ENCODE assay signal across 16 cellular contexts in the genomic region with DNA sequence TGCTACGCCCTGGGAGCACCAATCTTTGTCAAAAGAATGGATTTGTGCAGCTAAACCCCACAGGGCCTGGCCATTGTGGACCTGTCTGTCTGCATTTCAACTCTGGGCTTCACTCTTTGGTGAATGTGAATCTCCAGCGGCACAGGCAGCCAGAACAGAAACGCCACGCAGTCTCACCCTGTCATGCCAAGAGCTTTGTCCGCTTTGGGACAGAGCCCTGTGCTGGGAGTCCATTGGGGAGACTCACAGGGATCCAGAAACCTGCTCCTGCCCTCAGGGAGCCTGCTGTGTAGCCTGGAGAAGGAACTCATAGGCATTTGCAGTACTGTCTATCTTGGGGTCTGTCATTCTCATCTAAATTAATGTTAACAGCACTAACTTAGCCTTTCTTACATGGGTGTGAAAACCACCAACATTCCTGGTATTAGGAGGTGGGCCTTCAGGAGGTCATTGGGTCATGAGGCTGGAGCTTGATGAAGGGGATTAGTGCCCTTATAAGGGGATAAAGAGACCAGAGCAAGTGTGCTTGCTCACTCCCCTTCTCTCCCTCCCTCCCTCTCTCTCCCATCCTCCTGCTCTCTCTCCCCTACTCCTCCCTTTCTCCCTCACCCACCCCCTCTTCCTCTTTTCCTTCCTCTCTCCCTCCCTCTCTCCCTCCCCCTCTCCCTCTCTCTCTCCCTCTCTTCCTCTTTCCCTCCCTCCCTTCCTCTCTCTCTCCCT. TPM values are rescaled to one million over a fixed set of nuclear protein-coding genes. Genes with fewer than 3 reads are reported as not detected.
DNase-seq lines count a peak whose midpoint lies in the region; ATAC-seq and TF ChIP-seq lines count a peak whose summit lies in the region.
"Had no signal": no experiment of that assay in that cellular context is flagged by ENCODE, and none has a peak within 500 bp of the region (broad histone marks: within the 10 kb centered on the region; RNA-seq: fewer than 3 reads in every experiment).

No MANE protein-coding gene starts in this region.

- H2AFZ ChIP-seq in neural progenitor cell (replicated peaks) = no peak overlapping the region
- H2AFZ ChIP-seq: PC-9 had no signal

- no peak overlapping the region for H3K27ac ChIP-seq in BLaER1 treated with 17β-estradiol and CSF1 and Interleukin-3, amounts not matched to agents 10 nM and 100 nM
- H3K27ac ChIP-seq in HUES48 (ENCODE audit: low read depth, low read length) = peak overlapping the region; percentile 28
- peak overlapping the region in 34 of 59 donors; percentile 2 to 93 (median 47) for H3K27ac ChIP-seq in dorsolateral prefrontal cortex
- peak overlapping the region; percentile 81 for H3K27ac ChIP-seq in neural progenitor cell
- H3K27ac ChIP-seq: PC-9 had no signal

- no peak overlapping the region for H3K4me3 ChIP-seq in BLaER1 treated with 17β-estradiol and CSF1 and Interleukin-3, amounts not matched to agents 10 nM and 100 nM
- H3K4me3 ChIP-seq in HUES48 (ENCODE audit: low read depth, low read length) = no peak overlapping the region
- H3K4me3 ChIP-seq in dorsolateral prefrontal cortex = no peak overlapping the region
- H3K4me3 ChIP-seq in neural progenitor cell = no peak overlapping the region
- H3K4me3 ChIP-seq: PC-9 had no signal

- peak overlapping the region; percentile 95 for H3K27ac Mint-ChIP-seq in neural progenitor cell
- no peak overlapping the region for H3K27ac Mint-ChIP-seq in activated CD4-positive, alpha-beta T cell treated with anti-CD3 and anti-CD28 coated beads, Interleukin-2, amount 10 ng/mL, durations not matched to agents 24 days and 14 days
- H3K27ac Mint-ChIP-seq: CD4-positive, CD25-positive, alpha-beta regulatory T cell; HFFc6 had no signal

- H4K20me1 ChIP-seq in BLaER1 treated with 17β-estradiol and CSF1 and Interleukin-3, amounts not matched to agents 10 nM and 100 nM = no peaks in the 10 kb centered on the region
- H4K20me1 ChIP-seq in neural progenitor cell (ENCODE audit: low read depth) = no peaks in the 10 kb centered on the region

- H3K79me2 ChIP-seq in neural progenitor cell (ENCODE audit: low read depth) = no peaks in the 10 kb centered on the region

- no peak for DNase-seq in dorsolateral prefrontal cortex
- DNase-seq in neural progenitor cell (ENCODE audit: low spot score) = peak; percentile 47
- no peak for DNase-seq in stimulated activated CD4-positive, alpha-beta T cell treated with anti-CD3 and anti-CD28 coated beads, Interleukin-2, amount 100 ng/mL, for 48 hours
- DNase-seq in activated CD4-positive, alpha-beta T cell treated with anti-CD3 and anti-CD28 coated beads, Interleukin-2, amount 10 ng/mL, durations not matched to agents 24 days and 14 days = no peak
- DNase-seq: AML-193; CD4-positive, CD25-positive, alpha-beta regulatory T cell; GF-D8; GOT3; HFFc6; NCI-H226; NCI-H526; PC-9 had no signal

- peaks cover 3% of the 10 kb centered on the region for H3K9me3 Mint-ChIP-seq in neural progenitor cell
- H3K9me3 Mint-ChIP-seq in activated CD4-positive, alpha-beta T cell treated with anti-CD3 and anti-CD28 coated beads, Interleukin-2, amount 10 ng/mL, durations not matched to agents 24 days and 14 days = no peaks in the 10 kb centered on the region
- H3K9me3 Mint-ChIP-seq: CD4-positive, CD25-positive, alpha-beta regulatory T cell; HFFc6 had no signal

- peaks cover 13 to 37% (median 26%) of the 10 kb centered on the region in 10 experiments for H3K4me1 ChIP-seq in BLaER1 treated with 17β-estradiol and CSF1 and Interleukin-3, amounts not matched to agents 10 nM and 100 nM
- peaks cover 21% of the 10 kb centered on the region for H3K4me1 ChIP-seq in HUES48 (ENCODE audit: control insufficient read depth, insufficient read depth, low read length)
- peaks cover 13% of the 10 kb centered on the region for H3K4me1 ChIP-seq in neural progenitor cell

- intact Hi-C loops in dorsolateral prefrontal cortex (cut with DNase I) = loop anchor here in 1 of 2 donors (5.0 to 10.0 kb wide), 2 partner anchors 36 to 108 kb away; no protein-coding TSS in a partner anchor
- intact Hi-C loops in activated CD4-positive, alpha-beta T cell treated with anti-CD3 and anti-CD28 coated beads, Interleukin-2, amount 10 ng/mL, durations not matched to agents 24 days and 14 days (cut with micrococcal nuclease) = no loop called here

- H3K4me2 ChIP-seq in BLaER1 treated with 17β-estradiol and CSF1 and Interleukin-3, amounts not matched to agents 10 nM and 100 nM = peak overlapping the region in 7 of 11 experiments; percentile 5 to 35 (median 25); a peak in 5 of 22 replicates
- peak overlapping the region; percentile 35 for H3K4me2 ChIP-seq in neural progenitor cell
- H3K4me2 ChIP-seq: PC-9 had no signal

- H3K4me3 Mint-ChIP-seq in neural progenitor cell = no peak overlapping the region
- no peak overlapping the region for H3K4me3 Mint-ChIP-seq in activated CD4-positive, alpha-beta T cell treated with anti-CD3 and anti-CD28 coated beads, Interleukin-2, amount 10 ng/mL, durations not matched to agents 24 days and 14 days
- H3K4me3 Mint-ChIP-seq: CD4-positive, CD25-positive, alpha-beta regulatory T cell; HFFc6 had no signal

- no peaks in the 10 kb centered on the region for H3K27me3 ChIP-seq in BLaER1 treated with 17β-estradiol and CSF1 and Interleukin-3, amounts not matched to agents 10 nM and 100 nM
- H3K27me3 ChIP-seq in HUES48 (ENCODE audit: control insufficient read depth, insufficient read depth, low read length) = no peaks in the 10 kb centered on the region
- H3K27me3 ChIP-seq in dorsolateral prefrontal cortex = no peaks in the 10 kb centered on the region
- H3K27me3 ChIP-seq in neural progenitor cell = no peaks in the 10 kb centered on the region

- H3K9ac ChIP-seq in BLaER1 treated with 17β-estradiol and CSF1 and Interleukin-3, amounts not matched to agents 10 nM and 100 nM = no peak overlapping the region
- H3K9ac ChIP-seq in HUES48 (ENCODE audit: low read depth, low read length) (0 out of 2 replicates have a peak overlapping the region, but pooled peaks have one; percentile 25), neural progenitor cell (no peak overlapping the region)

- H3F3A ChIP-seq in neural progenitor cell (ENCODE audit: low read depth) = peaks cover 30% of the 10 kb centered on the region

- ATAC-seq in GM21723 (IDR thresholded peaks at IDR 0.05; ENCODE audit: unreplicated experiment) = no peak
- ATAC-seq in HG03280 (IDR thresholded peaks at IDR 0.05; ENCODE audit: unreplicated experiment) = no peak

- TF ChIP-seq CTCF in dorsolateral prefrontal cortex (IDR thresholded peaks at IDR 0.05 in 54 of 56, conservative IDR thresholded peaks at IDR 0.05 in 2 of 56; ENCODE audit: low read depth in 1 of 56, partially characterized antibody in 56 of 56) (no peak), neural progenitor cell (IDR thresholded peaks at IDR 0.05) (no peak)

- H3K27me3 Mint-ChIP-seq in neural progenitor cell (ENCODE audit: insufficient read depth, low read depth) = peaks cover 4% of the 10 kb centered on the region
- no peaks in the 10 kb centered on the region for H3K27me3 Mint-ChIP-seq in activated CD4-positive, alpha-beta T cell treated with anti-CD3 and anti-CD28 coated beads, Interleukin-2, amount 10 ng/mL, durations not matched to agents 24 days and 14 days
- H3K27me3 Mint-ChIP-seq: CD4-positive, CD25-positive, alpha-beta regulatory T cell had no signal

- peaks cover 40% of the 10 kb centered on the region for H3K36me3 Mint-ChIP-seq in neural progenitor cell
- peaks cover 6% of the 10 kb centered on the region for H3K36me3 Mint-ChIP-seq in activated CD4-positive, alpha-beta T cell treated with anti-CD3 and anti-CD28 coated beads, Interleukin-2, amount 10 ng/mL, durations not matched to agents 24 days and 14 days (ENCODE audit: low read depth)

- peaks cover 34% of the 10 kb centered on the region for H3K4me1 Mint-ChIP-seq in neural progenitor cell
- peaks cover 9% of the 10 kb centered on the region for H3K4me1 Mint-ChIP-seq in activated CD4-positive, alpha-beta T cell treated with anti-CD3 and anti-CD28 coated beads, Interleukin-2, amount 10 ng/mL, durations not matched to agents 24 days and 14 days
- H3K4me1 Mint-ChIP-seq: CD4-positive, CD25-positive, alpha-beta regulatory T cell had no signal

- no peaks in the 10 kb centered on the region for H3K36me3 ChIP-seq in BLaER1 treated with 17β-estradiol and CSF1 and Interleukin-3, amounts not matched to agents 10 nM and 100 nM
- H3K36me3 ChIP-seq in HUES48 (ENCODE audit: control insufficient read depth, insufficient read depth, low read length) = peaks cover 24% of the 10 kb centered on the region
- H3K36me3 ChIP-seq in neural progenitor cell = no peaks in the 10 kb centered on the region

- 0 out of 22 replicates have a peak, but pooled peaks cover 0 to 7% (median 0%) of the 10 kb centered on the region in 11 experiments for H3K9me3 ChIP-seq in BLaER1 treated with 17β-estradiol and CSF1 and Interleukin-3, amounts not matched to agents 10 nM and 100 nM (replicated peaks in 1 of 11)
- H3K9me3 ChIP-seq in HUES48 (ENCODE audit: control insufficient read depth, insufficient read depth, low read length) (no peaks in the 10 kb centered on the region), neural progenitor cell (ENCODE audit: low read depth) (no peaks in the 10 kb centered on the region)

RNA-seq across cellular contexts. Expression of a gene that starts 25.8 kb away (rescaled TPM):
- 10 to 100 TPM; 13.1 to 43.0 (median 28.2) TPM for total RNA-seq in dorsolateral prefrontal cortex
- total RNA-seq in neural progenitor cell (ENCODE audit: low replicate concordance) = 7.7 and 18.2 TPM in 2 replicates
- 0.79 and 3.3 TPM in 2 replicates for total RNA-seq in activated CD4-positive, alpha-beta T cell treated with anti-CD3 and anti-CD28 coated beads, Interleukin-2, amount 10 ng/mL, durations not matched to agents 24 days and 14 days

Comparison
In these comparisons a context has a peak if more than half of its experiments do, and no peak if none do; other contexts are left out.
1. H3K27ac ChIP-seq: peak in HUES48 (single experiment), dorsolateral prefrontal cortex (34 of 59) and neural progenitor cell (single experiment); none in BLaER1 treated with 17β-estradiol and CSF1 and Interleukin-3, amounts not matched to agents 10 nM and 100 nM (0 of 11).